In genomic region chr22:32660292-32660691, GRCh38 we compare ENCODE assay signal across 8 cellular contexts.
DNase-seq lines count a peak whose midpoint lies in the region; ATAC-seq, FAIRE-seq and TF ChIP-seq lines count a peak whose summit lies in the region.

No MANE protein-coding gene starts in this region.

- H3K9me3 ChIP-seq in Caco-2 (no peaks in the 10 kb centered on the region), SJCRH30 (replicated peaks) (no peaks in the 10 kb centered on the region), right cardiac atrium (ENCODE audit: control insufficient read depth, low read length) (no peaks in the 10 kb centered on the region), gastrocnemius medialis (no peaks in the 10 kb centered on the region)

- in situ Hi-C loops in gastrocnemius medialis (cut with MboI; ENCODE audit: low sequenced_read_pairs in 4 of 4): loop anchor here in 3 of 4 donors (5.0 to 25.0 kb wide), 2 partner anchors 137 to 327 kb away; no protein-coding TSS in a partner anchor

- peaks cover 6% of the 10 kb centered on the region for H3K4me1 Mint-ChIP-seq in Caco-2 (ENCODE audit: low read depth, unreplicated experiment)
- H3K4me1 Mint-ChIP-seq in activated naive CD8-positive, alpha-beta T cell treated with anti-CD3 and anti-CD28 coated beads, Interleukin-2, amount 50 U/mL, for 24 hours: no peaks in the 10 kb centered on the region

- no peaks in the 10 kb centered on the region for H3K9me3 Mint-ChIP-seq in Caco-2 (ENCODE audit: unreplicated experiment)
- no peaks in the 10 kb centered on the region for H3K9me3 Mint-ChIP-seq in activated naive CD8-positive, alpha-beta T cell treated with anti-CD3 and anti-CD28 coated beads, Interleukin-2, amount 50 U/mL, for 24 hours

- CTCF ChIA-PET in Caco-2 (lab: Charles Lee): interaction anchor here (0.6 to 1.6 kb wide), 4 partner anchors 131 to 326 kb away, joined by 3 to 17 read pairs (median 8); no protein-coding TSS in a partner anchor

- H3K36me3 ChIP-seq in Caco-2 (ENCODE audit: control insufficient read depth, insufficient read depth, low read length): no peaks in the 10 kb centered on the region
- no peaks in the 10 kb centered on the region for H3K36me3 ChIP-seq in SJCRH30
- no peaks in the 10 kb centered on the region for H3K36me3 ChIP-seq in gastrocnemius medialis

- H3K27me3 Mint-ChIP-seq in Caco-2 (ENCODE audit: insufficient read depth, unreplicated experiment): no peaks in the 10 kb centered on the region
- H3K27me3 Mint-ChIP-seq in activated naive CD8-positive, alpha-beta T cell treated with anti-CD3 and anti-CD28 coated beads, Interleukin-2, amount 50 U/mL, for 24 hours: peaks cover 3% of the 10 kb centered on the region

- H3K27ac Mint-ChIP-seq in Caco-2 (ENCODE audit: unreplicated experiment): no peak overlapping the region
- H3K27ac Mint-ChIP-seq in activated naive CD8-positive, alpha-beta T cell treated with anti-CD3 and anti-CD28 coated beads, Interleukin-2, amount 50 U/mL, for 24 hours: no peak overlapping the region

- no TSS peak for BruUV-seq in Caco-2 (replicated peaks; lab: Mats Ljungman, UMichigan)

- H3K27me3 ChIP-seq in Caco-2 (replicated peaks; ENCODE audit: control insufficient read depth, insufficient read depth, low read length): no peaks in the 10 kb centered on the region
- H3K27me3 ChIP-seq in SJCRH30: no peaks in the 10 kb centered on the region
- H3K27me3 ChIP-seq in right cardiac atrium (ENCODE audit: control insufficient read depth, insufficient read depth): no peaks in the 10 kb centered on the region
- H3K27me3 ChIP-seq in gastrocnemius medialis: peaks cover 0 to 2% (median 0%) of the 10 kb centered on the region in 3 donors

- H3K36me3 Mint-ChIP-seq in Caco-2 (ENCODE audit: insufficient read depth, unreplicated experiment): no peaks in the 10 kb centered on the region
- H3K36me3 Mint-ChIP-seq in activated naive CD8-positive, alpha-beta T cell treated with anti-CD3 and anti-CD28 coated beads, Interleukin-2, amount 50 U/mL, for 24 hours (ENCODE audit: low read depth): no peaks in the 10 kb centered on the region

- WGBS in right cardiac atrium: 32% methylated on average over 9 of the region's 9 CpGs

- POLR2A ChIA-PET in Caco-2 (lab: Charles Lee): interaction anchor here (0.5 to 0.6 kb wide), 2 partner anchors 54 to 142 kb away, joined by 3 to 5 read pairs; no protein-coding TSS in a partner anchor

- H3K4me1 ChIP-seq in Caco-2 (0 out of 2 replicates have a peak, but pooled peaks cover 6% of the 10 kb centered on the region), SJCRH30 (no peaks in the 10 kb centered on the region), right cardiac atrium (ENCODE audit: control insufficient read depth, insufficient read depth, low read length) (peaks cover 6% of the 10 kb centered on the region), gastrocnemius medialis (no peaks in the 10 kb centered on the region)

- intact Hi-C loops in Caco-2 (cut with micrococcal nuclease; ENCODE audit: unreplicated experiment) (loop anchor here (1.0 to 5.0 kb wide), 7 partner anchors 122 to 341 kb away; partner anchors contain the start of gene TIMP3), right cardiac atrium (cut with DNase I) (loop anchor here in 3 of 4 donors (2.0 to 10.0 kb wide), 5 partner anchors 133 to 345 kb away; no protein-coding TSS in a partner anchor), gastrocnemius medialis (cut with DNase I; ENCODE audit: low total_unique reads) (loop anchor here (2.0 to 5.0 kb wide), 3 partner anchors 137 to 341 kb away; no protein-coding TSS in a partner anchor)

- no peak for TF ChIP-seq POLR2A in gastrocnemius medialis (IDR thresholded peaks at IDR 0.05)

- no peak overlapping the region for H3K27ac ChIP-seq in SJCRH30
- no peak overlapping the region for H3K27ac ChIP-seq in right cardiac atrium (ENCODE audit: low read length)
- H3K27ac ChIP-seq in gastrocnemius medialis: no peak overlapping the region

- no peak for ATAC-seq in activated naive CD8-positive, alpha-beta T cell treated with anti-CD3 and anti-CD28 coated beads, Interleukin-2, amount 50 U/mL, for 24 hours
- peak; percentile 71 to 73 for ATAC-seq in right cardiac atrium
- peak in 1 of 2 donors; percentile 58 for ATAC-seq in gastrocnemius medialis
- no peak for ATAC-seq in GM21367 (IDR thresholded peaks at IDR 0.05; ENCODE audit: unreplicated experiment)

- DNase-seq in Caco-2 (peak; percentile 77 to 79), HuH-7 (ENCODE audit: low spot score) (peak; percentile 82), SJCRH30 (peak; percentile 57 to 73), right cardiac atrium (peak; percentile 66 to 90 (median 84)), gastrocnemius medialis (peak; percentile 13 to 52), RCC 7860 (ENCODE audit: low spot score) (no peak)
- peak; percentile 60 for DNase-seq in activated naive CD8-positive, alpha-beta T cell treated with anti-CD3 and anti-CD28 coated beads, Interleukin-2, amount 50 U/mL, for 24 hours

- no peak for FAIRE-seq in RCC 7860 (lab: Jason Lieb, UNC)

- H3K4me3 ChIP-seq in Caco-2 (ENCODE audit: low read depth, low read length) (no peak overlapping the region), SJCRH30 (no peak overlapping the region), right cardiac atrium (ENCODE audit: low read length) (no peak overlapping the region), gastrocnemius medialis (no peak overlapping the region)

- no peak overlapping the region for H3K4me3 Mint-ChIP-seq in Caco-2 (ENCODE audit: unreplicated experiment)
- H3K4me3 Mint-ChIP-seq in activated naive CD8-positive, alpha-beta T cell treated with anti-CD3 and anti-CD28 coated beads, Interleukin-2, amount 50 U/mL, for 24 hours: no peak overlapping the region

- peak; percentile 73 to 83 for TF ChIP-seq CTCF in Caco-2 (IDR thresholded peaks at IDR 0.05; ENCODE audit: insufficient read depth in 1 of 2, low read depth in 1 of 2, low read length in 1 of 2, severe bottlenecking in 1 of 2, unreplicated experiment in 1 of 2)
- peak; percentile 42 to 60 (median 58) for TF ChIP-seq CTCF in gastrocnemius medialis (IDR thresholded peaks at IDR 0.05 in 4 of 5, conservative IDR thresholded peaks at IDR 0.05 in 1 of 5)

Comparison
In these comparisons a context has a peak if more than half of its experiments do, and no peak if none do; other contexts are left out.
1. ATAC-seq: peak in right cardiac atrium (2 of 2); none in activated naive CD8-positive, alpha-beta T cell treated with anti-CD3 and anti-CD28 coated beads, Interleukin-2, amount 50 U/mL, for 24 hours (single experiment) and GM21367 (single experiment).